Comparison of ENCODE assay signal across 16 cellular contexts in genomic region chr14:32104803-32105202, GRCh38. TPM values are rescaled to one million over a fixed set of nuclear protein-coding genes. Genes with fewer than 3 reads are reported as not detected.
A peak's percentile ranks its signal among the peaks of the same experiment; 100 is the strongest.
DNase-seq lines count a peak whose midpoint lies in the region; ATAC-seq, FAIRE-seq and TF ChIP-seq lines count a peak whose summit lies in the region.
"Had no signal": no experiment of that assay in that cellular context is flagged by ENCODE, and none has a peak within 500 bp of the region (broad histone marks: within the 10 kb centered on the region; RNA-seq: fewer than 3 reads in every experiment).

No MANE protein-coding gene starts in this region.

- H3K9me3 Mint-ChIP-seq in activated CD4-positive, alpha-beta T cell treated with anti-CD3 and anti-CD28 coated beads for 36 hours (ENCODE audit: low read depth) = no peaks in the 10 kb centered on the region

- no peak overlapping the region for H3K18ac ChIP-seq in H1 (ENCODE audit: extremely low read depth, low read length)

- DNase-seq in activated CD4-positive, alpha-beta T cell treated with anti-CD3 and anti-CD28 coated beads for 36 hours = no peak
- DNase-seq in activated CD4-positive, alpha-beta T cell treated with anti-CD3 and anti-CD28 coated beads, Interleukin-2, amount 50 U/mL, for 4 hours = no peak
- DNase-seq in H1 (ENCODE audit: low read depth in 1 of 2, low spot score in 2 of 2) (no peak), left colon (no peak), NCI-H2029 (lab: John Stamatoyannopoulos, UW) (no peak), NCI-H82 (lab: John Stamatoyannopoulos, UW) (no peak), NCI-H1417 (lab: John Stamatoyannopoulos, UW) (no peak), NCI-H526 treated with DMSO at 0.1 percent for 48 hours (lab: John Stamatoyannopoulos, UW) (no peak)
- DNase-seq: H7, KG1, MG63, NCI-H1930, NCI-H524 treated with DMSO at 0.1 percent for 48 hours, SJCRH30 had no signal

- POLR2A ChIA-PET in activated CD4-positive, alpha-beta T cell treated with anti-CD3 and anti-CD28 coated beads for 36 hours (lab: Charles Lee) = no interaction called here
- POLR2A ChIA-PET in H1 (lab: Charles Lee; ENCODE audit: partially characterized antibody) = no interaction called here

- intact Hi-C loops in activated CD4-positive, alpha-beta T cell treated with anti-CD3 and anti-CD28 coated beads for 36 hours (cut with DNase I, micrococcal nuclease) = no loop called here
- intact Hi-C loops in left colon (cut with DNase I, micrococcal nuclease) = no loop called here

- H3K36me3 Mint-ChIP-seq in activated CD4-positive, alpha-beta T cell treated with anti-CD3 and anti-CD28 coated beads for 36 hours (ENCODE audit: low read depth) = peaks cover 11% of the 10 kb centered on the region

- peaks cover 30% of the 10 kb centered on the region for H3K4me1 Mint-ChIP-seq in activated CD4-positive, alpha-beta T cell treated with anti-CD3 and anti-CD28 coated beads for 36 hours

- H2BK15ac ChIP-seq in H1 (ENCODE audit: low read length) = no peak overlapping the region

- no peak overlapping the region for H3K14ac ChIP-seq in H1 (ENCODE audit: insufficient read length)

- H3K4me1 ChIP-seq in H1 (replicated peaks in 1 of 4; ENCODE audit: control insufficient read depth in 3 of 4, insufficient read depth in 4 of 4, low read length in 3 of 4) = 0 out of 7 replicates have a peak, but pooled peaks cover 0 to 3% (median 0%) of the 10 kb centered on the region in 4 experiments
- H3K4me1 ChIP-seq: SJCRH30 had no signal

- H3K4ac ChIP-seq in H1 (replicated peaks; ENCODE audit: insufficient read length, low read depth, low read length) = no peak overlapping the region

- ATAC-seq in activated CD4-positive, alpha-beta T cell treated with anti-CD3 and anti-CD28 coated beads for 36 hours = no peak
- ATAC-seq in left colon = peak; percentile 57

- H3K27ac Mint-ChIP-seq in activated CD4-positive, alpha-beta T cell treated with anti-CD3 and anti-CD28 coated beads for 36 hours = peak overlapping the region; percentile 8

- H3K23me2 ChIP-seq in H1 (ENCODE audit: low read depth, low read length) = no peaks in the 10 kb centered on the region

- CTCF ChIA-PET in activated CD4-positive, alpha-beta T cell treated with anti-CD3 and anti-CD28 coated beads for 36 hours (lab: Charles Lee) = interaction anchor here (0.7 kb wide), 1 partner anchor 42 kb away, joined by 3 read pairs; no protein-coding TSS in a partner anchor
- CTCF ChIA-PET in H1 (lab: Charles Lee; ENCODE audit: partially characterized antibody) = no interaction called here

- H4K20me1 ChIP-seq in H1 (replicated peaks in 1 of 2; ENCODE audit: control insufficient read depth in 1 of 2, insufficient read depth in 2 of 2, low read length in 2 of 2) = peaks cover 0 to 2% of the 10 kb centered on the region in 2 experiments

- H3K36me3 ChIP-seq in H1 (ENCODE audit: control insufficient read depth in 2 of 4, insufficient read depth in 4 of 4, low read length in 3 of 4) = no peaks in the 10 kb centered on the region; a peak in 1 of 8 replicates

- H2BK20ac ChIP-seq in H1 (ENCODE audit: low read length) = no peak overlapping the region

- H2BK5ac ChIP-seq in H1 (ENCODE audit: low read depth, low read length) = no peak overlapping the region

- TF ChIP-seq POLR2A in H1 (IDR thresholded peaks at IDR 0.05; ENCODE audit: control extremely low read depth in 1 of 2, low read depth in 2 of 2, low read length in 2 of 2) = no peak

- H3K27me3 Mint-ChIP-seq in activated CD4-positive, alpha-beta T cell treated with anti-CD3 and anti-CD28 coated beads for 36 hours = no peaks in the 10 kb centered on the region

- FAIRE-seq in H1 (lab: Jason Lieb, UNC) = no peak

- peaks cover 0 to 93% of the 10 kb centered on the region in 2 experiments; a peak in 2 of 4 replicates for H3K79me2 ChIP-seq in H1 (ENCODE audit: control insufficient read depth in 1 of 2, insufficient read depth in 2 of 2, low read length in 2 of 2)

- H4K5ac ChIP-seq in H1 (ENCODE audit: insufficient read length, low read depth, low read length) = no peak overlapping the region

- H3K9ac ChIP-seq in H1 (replicated peaks in 1 of 4; ENCODE audit: extremely low read depth in 1 of 4, low read depth in 3 of 4, low read length in 3 of 4) = no peak overlapping the region
- H3K9ac ChIP-seq: BLaER1 treated with 17β-estradiol and CSF1 and Interleukin-3, amounts not matched to agents 10 nM and 100 nM had no signal

- no peak overlapping the region for H3K56ac ChIP-seq in H1 (replicated peaks; ENCODE audit: insufficient read length, low read depth, low read length)

- no peak overlapping the region for H2BK120ac ChIP-seq in H1 (replicated peaks; ENCODE audit: low read depth, low read length)

- H4K91ac ChIP-seq in H1 (replicated peaks; ENCODE audit: insufficient read length, low read length) = no peak overlapping the region

- H3K4me2 ChIP-seq in H1 (ENCODE audit: insufficient read depth in 1 of 2, low read depth in 2 of 2, low read length in 2 of 2) = no peak overlapping the region
- H3K4me2 ChIP-seq: BLaER1 treated with 17β-estradiol and CSF1 and Interleukin-3, amounts not matched to agents 10 nM and 100 nM had no signal

- no peak overlapping the region for H2BK12ac ChIP-seq in H1 (ENCODE audit: low read depth, low read length)

- H3K4me3 ChIP-seq in H1 (ENCODE audit: extremely low read depth in 1 of 4, insufficient read depth in 2 of 4, low read depth in 3 of 4, low read length in 4 of 4) = no peak overlapping the region
- H3K4me3 ChIP-seq: BLaER1 treated with 17β-estradiol and CSF1 and Interleukin-3, amounts not matched to agents 10 nM and 100 nM; MG63; SJCRH30 had no signal

- no peak overlapping the region for H3K4me3 Mint-ChIP-seq in activated CD4-positive, alpha-beta T cell treated with anti-CD3 and anti-CD28 coated beads for 36 hours

- no peak overlapping the region for H3K27ac ChIP-seq in H1 (ENCODE audit: low read depth, low read length)
- H3K27ac ChIP-seq: 22Rv1; BLaER1 treated with 17β-estradiol and CSF1 and Interleukin-3, amounts not matched to agents 10 nM and 100 nM; SJCRH30 had no signal

- no peak overlapping the region for H3K23ac ChIP-seq in H1 (ENCODE audit: insufficient read length)

- TF ChIP-seq RAD21 in H1 (IDR thresholded peaks at IDR 0.05 in 1 of 2, conservative IDR thresholded peaks at IDR 0.05 in 1 of 2; ENCODE audit: low read depth in 2 of 2, low read length in 2 of 2) = peak; percentile 15 to 38; a peak in 2 of 4 replicates

- H3K9me3 ChIP-seq in H1 (ENCODE audit: insufficient read depth in 2 of 2, low read depth in 1 of 2, low read length in 1 of 2) = no peaks in the 10 kb centered on the region
- H3K9me3 ChIP-seq: MG63, SJCRH30 had no signal

- no peak overlapping the region for H2AFZ ChIP-seq in H1 (ENCODE audit: low read length)

- no peak for TF ChIP-seq EP300 in H1 (IDR thresholded peaks at IDR 0.05; ENCODE audit: borderline replicate concordance in 1 of 2, low read depth in 2 of 2, low read length in 2 of 2)

- no peak for TF ChIP-seq CTCF in H1 (IDR thresholded peaks at IDR 0.05; ENCODE audit: control extremely low read depth in 1 of 3, insufficient read depth in 1 of 3, low read depth in 1 of 3, low read length in 3 of 3)

- no peaks in the 10 kb centered on the region for H3K27me3 ChIP-seq in H1 (replicated peaks in 1 of 4; ENCODE audit: control insufficient read depth in 3 of 4, extremely low read depth in 1 of 4, insufficient read depth in 3 of 4, low read length in 3 of 4)
- H3K27me3 ChIP-seq: BLaER1 treated with 17β-estradiol and CSF1 and Interleukin-3, amounts not matched to agents 10 nM and 100 nM; MG63; SJCRH30 had no signal

- H3K79me1 ChIP-seq in H1 (ENCODE audit: low read depth, low read length) = peaks cover 6% of the 10 kb centered on the region; the same call in 1 of the 2 replicates

- no peak overlapping the region for H4K8ac ChIP-seq in H1 (ENCODE audit: extremely low read depth, insufficient read depth, low read length)

- no peak overlapping the region for H2AK5ac ChIP-seq in H1 (ENCODE audit: low read depth, low read length)

TF ChIP-seq in H1, 55 proteins besides CTCF, POLR2A, EP300 and RAD21:
- TF ChIP-seq BRCA1 (IDR thresholded peaks at IDR 0.05; ENCODE audit: low read depth, low read length) (no peak), CEBPB (IDR thresholded peaks at IDR 0.05; ENCODE audit: low read depth, low read length) (no peak), SIRT6 (IDR thresholded peaks at IDR 0.05; ENCODE audit: low read length) (no peak), NRF1 (IDR thresholded peaks at IDR 0.05; ENCODE audit: low read depth, low read length) (no peak), SP2 (IDR thresholded peaks at IDR 0.05; ENCODE audit: low read length) (no peak), CHD1 (IDR thresholded peaks at IDR 0.05; ENCODE audit: low read depth, low read length) (no peak), RXRA (IDR thresholded peaks at IDR 0.05; ENCODE audit: insufficient read depth, low read depth, low read length) (no peak), ZNF274 (IDR thresholded peaks at IDR 0.05; ENCODE audit: borderline replicate concordance, extremely low read depth, low read length) (no peak), NANOG (IDR thresholded peaks at IDR 0.05; ENCODE audit: insufficient read depth, low read depth, low read length, poor library complexity, severe bottlenecking) (no peak), SAP30 (IDR thresholded peaks at IDR 0.05; ENCODE audit: insufficient read depth, insufficient replicate concordance, low read length) (no peak), SUZ12 (IDR thresholded peaks at IDR 0.05; ENCODE audit: low read length) (no peak), KDM1A (IDR thresholded peaks at IDR 0.05; ENCODE audit: borderline replicate concordance, low read length) (no peak)

RNA-seq across cellular contexts. Expression of gene ARHGAP5, which starts 27.7 kb away (rescaled TPM):
- 10 to 100 TPM; 40.1 to 45.6 TPM for total RNA-seq in activated CD4-positive, alpha-beta T cell treated with anti-CD3 and anti-CD28 coated beads for 36 hours
- 77.3 and 78.2 TPM in 2 replicates for total RNA-seq in H1 (2021; fragmentation: NEBNext Ultra II Directional; extraction: Animal tissue kit (Norgen Biotek cat#: 25700))
- polyA plus RNA-seq in H1 (2011; rRNA removed) = 3.5 and 7.8 TPM in 2 replicates
- polyA plus RNA-seq in H1 (2011; cell fraction: cytosol; rRNA removed) = 9.4 TPM
- 8.4 TPM for polyA plus RNA-seq in H1 (2011; cell fraction: nucleus; rRNA removed)
- polyA plus RNA-seq in H1 (2012, experiment 1 of 2) = 11.4 to 33.3 TPM (median 17.4 TPM) in 4 replicates
- 1.00 TPM for polyA plus RNA-seq in H1 (2012, experiment 2 of 2)
- 30.3 TPM for polyA plus RNA-seq in H1 (2013, experiment 1 of 2)
- polyA plus RNA-seq in H1 (2013, experiment 2 of 2) = 30.0 TPM
- polyA minus RNA-seq in H1 (2011; rRNA and poly(A)+ RNA removed) = 44.3 and 68.3 TPM in 2 replicates
- polyA minus RNA-seq in H1 (2011; cell fraction: cytosol; rRNA and poly(A)+ RNA removed) = 25.5 TPM
- 146 TPM for polyA minus RNA-seq in H1 (2011; cell fraction: nucleus; rRNA and poly(A)+ RNA removed)
- 100 to 1,000 TPM; 110 to 133 TPM for total RNA-seq in left colon
